Comparison of ENCODE assay signal across 8 cellular contexts in the genomic region with DNA sequence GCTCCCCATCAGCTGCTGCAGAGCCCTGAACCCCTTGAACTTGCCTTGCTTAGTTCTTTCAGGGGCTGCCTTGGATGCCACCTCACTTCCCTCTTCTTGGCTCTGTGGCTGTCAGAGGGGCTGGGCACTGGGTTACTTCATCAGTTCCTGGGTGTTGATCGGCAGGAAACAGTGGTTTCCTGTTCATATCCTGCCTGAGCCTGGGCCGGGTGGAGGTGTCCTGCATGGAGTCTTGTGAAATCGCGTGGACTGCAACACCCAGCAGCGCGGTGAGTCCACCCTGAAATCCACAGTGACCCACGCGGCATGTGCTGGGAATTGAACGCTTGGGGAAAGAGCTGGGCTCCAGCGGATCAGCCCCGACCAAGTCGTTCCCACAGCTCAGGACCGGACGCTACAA.
DNase-seq lines count a peak whose midpoint lies in the region; ATAC-seq and TF ChIP-seq lines count a peak whose summit lies in the region.

No MANE protein-coding gene starts in this region.

- intact Hi-C loops in uterus (cut with DNase I; ENCODE audit: low total_unique reads), result no loop called here

- H3K27ac ChIP-seq in Peyer's patch, result peak overlapping the region in 1 of 4 donors; percentile 1
- no peak overlapping the region for H3K27ac ChIP-seq in MM.1S (ENCODE audit: low read length)
- H3K27ac ChIP-seq in uterus, result no peak overlapping the region

- no peak overlapping the region for H2AFZ ChIP-seq in MM.1S (ENCODE audit: low read length)

- H3K27ac Mint-ChIP-seq in activated naive CD8-positive, alpha-beta T cell treated with anti-CD3 and anti-CD28 coated beads, Interleukin-2, amount 50 U/mL, for 24 hours, result peak overlapping the region; percentile 49
- peak overlapping the region; percentile 99 for H3K27ac Mint-ChIP-seq in natural killer cell treated with Interleukin-12 subunit alpha and Interleukin-12 subunit beta and Interleukin-15 and Interleukin-18, amount 100 ng/mL, for 72 hours

- H3K79me2 ChIP-seq in MM.1S (ENCODE audit: low read length), result no peaks in the 10 kb centered on the region

- no peaks in the 10 kb centered on the region for H3K9me3 ChIP-seq in Peyer's patch
- no peaks in the 10 kb centered on the region for H3K9me3 ChIP-seq in MM.1S (replicated peaks; ENCODE audit: insufficient read depth, low read length)
- H3K9me3 ChIP-seq in uterus, result no peaks in the 10 kb centered on the region

- H3K4me1 Mint-ChIP-seq in activated naive CD8-positive, alpha-beta T cell treated with anti-CD3 and anti-CD28 coated beads, Interleukin-2, amount 50 U/mL, for 24 hours, result peaks cover 43% of the 10 kb centered on the region
- H3K4me1 Mint-ChIP-seq in natural killer cell treated with Interleukin-12 subunit alpha and Interleukin-12 subunit beta and Interleukin-15 and Interleukin-18, amount 100 ng/mL, for 72 hours (ENCODE audit: low read depth in 2 of 2), result peaks cover 57 to 64% of the 10 kb centered on the region in 2 donors

- H3K36me3 ChIP-seq in Peyer's patch, result no peaks in the 10 kb centered on the region
- H3K36me3 ChIP-seq in MM.1S (replicated peaks; ENCODE audit: insufficient read depth, low read length), result no peaks in the 10 kb centered on the region
- no peaks in the 10 kb centered on the region for H3K36me3 ChIP-seq in uterus

- no peak overlapping the region for H3K4me3 ChIP-seq in Peyer's patch
- no peak overlapping the region for H3K4me3 ChIP-seq in MM.1S (ENCODE audit: low read length)
- no peak overlapping the region for H3K4me3 ChIP-seq in uterus

- DNase-seq in GF-D8 (lab: John Stamatoyannopoulos, UW) (peak; percentile 98), Peyer's patch (peak in 2 of 3 donors; percentile 34 to 58), MM.1S (no peak), NCI-H1092 treated with DMSO at 0.1 percent for 48 hours (lab: John Stamatoyannopoulos, UW) (no peak), uterus (no peak)
- peak; percentile 44 for DNase-seq in activated naive CD8-positive, alpha-beta T cell treated with anti-CD3 and anti-CD28 coated beads, Interleukin-2, amount 50 U/mL, for 24 hours
- DNase-seq in natural killer cell treated with Interleukin-12 subunit alpha and Interleukin-12 subunit beta and Interleukin-15 and Interleukin-18, amount 100 ng/mL, for 72 hours (ENCODE audit: low spot score), result peak; percentile 92

- H3K4me2 ChIP-seq in MM.1S (ENCODE audit: low read depth, low read length), result no peak overlapping the region

- H3K27me3 Mint-ChIP-seq in activated naive CD8-positive, alpha-beta T cell treated with anti-CD3 and anti-CD28 coated beads, Interleukin-2, amount 50 U/mL, for 24 hours, result no peaks in the 10 kb centered on the region
- no peaks in the 10 kb centered on the region for H3K27me3 Mint-ChIP-seq in natural killer cell treated with Interleukin-12 subunit alpha and Interleukin-12 subunit beta and Interleukin-15 and Interleukin-18, amount 100 ng/mL, for 72 hours

- no peaks in the 10 kb centered on the region for H3K9me2 ChIP-seq in MM.1S (replicated peaks; ENCODE audit: insufficient read depth, low read length)

- H3K9ac ChIP-seq in MM.1S (ENCODE audit: low read length), result no peak overlapping the region

- peak overlapping the region; percentile 84 for H3K4me3 Mint-ChIP-seq in activated naive CD8-positive, alpha-beta T cell treated with anti-CD3 and anti-CD28 coated beads, Interleukin-2, amount 50 U/mL, for 24 hours
- H3K4me3 Mint-ChIP-seq in natural killer cell treated with Interleukin-12 subunit alpha and Interleukin-12 subunit beta and Interleukin-15 and Interleukin-18, amount 100 ng/mL, for 72 hours, result peak overlapping the region; percentile 93

- H4K20me1 ChIP-seq in MM.1S (ENCODE audit: insufficient read depth, low read length), result no peaks in the 10 kb centered on the region

- no peaks in the 10 kb centered on the region for H3K36me3 Mint-ChIP-seq in activated naive CD8-positive, alpha-beta T cell treated with anti-CD3 and anti-CD28 coated beads, Interleukin-2, amount 50 U/mL, for 24 hours (ENCODE audit: low read depth)
- H3K36me3 Mint-ChIP-seq in natural killer cell treated with Interleukin-12 subunit alpha and Interleukin-12 subunit beta and Interleukin-15 and Interleukin-18, amount 100 ng/mL, for 72 hours, result no peaks in the 10 kb centered on the region

- H3F3A ChIP-seq in MM.1S (ENCODE audit: insufficient read depth, low read length), result no peaks in the 10 kb centered on the region

- no peaks in the 10 kb centered on the region for H3K9me3 Mint-ChIP-seq in activated naive CD8-positive, alpha-beta T cell treated with anti-CD3 and anti-CD28 coated beads, Interleukin-2, amount 50 U/mL, for 24 hours
- no peaks in the 10 kb centered on the region for H3K9me3 Mint-ChIP-seq in natural killer cell treated with Interleukin-12 subunit alpha and Interleukin-12 subunit beta and Interleukin-15 and Interleukin-18, amount 100 ng/mL, for 72 hours

- TF ChIP-seq CTCF in Peyer's patch (IDR thresholded peaks at IDR 0.05) (no peak), MM.1S (IDR thresholded peaks at IDR 0.05; ENCODE audit: low read length) (no peak), uterus (IDR thresholded peaks at IDR 0.05) (no peak)

- peak; percentile 47 for ATAC-seq in activated naive CD8-positive, alpha-beta T cell treated with anti-CD3 and anti-CD28 coated beads, Interleukin-2, amount 50 U/mL, for 24 hours
- ATAC-seq in natural killer cell treated with Interleukin-12 subunit alpha and Interleukin-12 subunit beta and Interleukin-15 and Interleukin-18, amount 100 ng/mL, for 72 hours, result peak; percentile 83 to 87
- ATAC-seq in HG03469 (IDR thresholded peaks at IDR 0.05; ENCODE audit: unreplicated experiment), result no peak

- no peaks in the 10 kb centered on the region for H3K27me3 ChIP-seq in Peyer's patch
- no peaks in the 10 kb centered on the region for H3K27me3 ChIP-seq in MM.1S (replicated peaks; ENCODE audit: insufficient read depth, low read length)
- no peaks in the 10 kb centered on the region for H3K27me3 ChIP-seq in uterus

- H3K4me1 ChIP-seq in Peyer's patch (no peaks in the 10 kb centered on the region), MM.1S (ENCODE audit: low read length) (no peaks in the 10 kb centered on the region), uterus (peaks cover 0 to 7% of the 10 kb centered on the region in 2 donors)

- TF ChIP-seq POLR2A in Peyer's patch (IDR thresholded peaks at IDR 0.05) (no peak), uterus (IDR thresholded peaks at IDR 0.05) (no peak)

Comparison
In these comparisons a context has a peak if more than half of its experiments do, and no peak if none do; other contexts are left out.
1. DNase-seq: peak in GF-D8 (single experiment), Peyer's patch (2 of 3), activated naive CD8-positive, alpha-beta T cell treated with anti-CD3 and anti-CD28 coated beads, Interleukin-2, amount 50 U/mL, for 24 hours (single experiment) and natural killer cell treated with Interleukin-12 subunit alpha and Interleukin-12 subunit beta and Interleukin-15 and Interleukin-18, amount 100 ng/mL, for 72 hours (single experiment); none in MM.1S (single experiment), NCI-H1092 treated with DMSO at 0.1 percent for 48 hours (single experiment) and uterus (0 of 2).